Comparison of ENCODE assay signal across 13 cellular contexts in genomic region chr4:89069481-89069880, GRCh38. TPM values are rescaled to one million over a fixed set of nuclear protein-coding genes. Genes with fewer than 3 reads are reported as not detected.
DNase-seq lines count a peak whose midpoint lies in the region; ATAC-seq and TF ChIP-seq lines count a peak whose summit lies in the region.
"Had no signal": no experiment of that assay in that cellular context is flagged by ENCODE, and none has a peak within 500 bp of the region (broad histone marks: within the 10 kb centered on the region; RNA-seq: fewer than 3 reads in every experiment).

No MANE protein-coding gene starts in this region.

- H3K14ac ChIP-seq in neuronal stem cell (ENCODE audit: low read length): no peak overlapping the region

- H3K4ac ChIP-seq in neuronal stem cell (ENCODE audit: low read length): no peak overlapping the region

- no peaks in the 10 kb centered on the region for H3K79me1 ChIP-seq in neuronal stem cell (ENCODE audit: low read depth, low read length)

- H3K4me3 Mint-ChIP-seq in activated CD8-positive, alpha-beta T cell treated with anti-CD3 and anti-CD28 coated beads for 36 hours: no peak overlapping the region
- no peak overlapping the region for H3K4me3 Mint-ChIP-seq in activated CD8-positive, alpha-beta T cell treated with anti-CD3 and anti-CD28 coated beads, Interleukin-2, amount 10 ng/mL, durations not matched to agents 7 days and 5 days
- H3K4me3 Mint-ChIP-seq: endodermal cell had no signal

- no peak overlapping the region for H3K27ac Mint-ChIP-seq in activated CD8-positive, alpha-beta T cell treated with anti-CD3 and anti-CD28 coated beads for 36 hours
- no peak overlapping the region for H3K27ac Mint-ChIP-seq in activated CD8-positive, alpha-beta T cell treated with anti-CD3 and anti-CD28 coated beads, Interleukin-2, amount 10 ng/mL, durations not matched to agents 7 days and 5 days
- H3K27ac Mint-ChIP-seq: endodermal cell had no signal

- no CpG with 5 or more reads among the region's 2 CpGs for WGBS in neuronal stem cell (ENCODE audit: extremely low coverage in 2 of 2, insufficient read length in 2 of 2, insufficient replicate concordance in 1 of 2), 2 donors

- H3K4me3 ChIP-seq in neuronal stem cell (ENCODE audit: low read length in 2 of 2) (no peak overlapping the region), right atrium auricular region (no peak overlapping the region)
- H3K4me3 ChIP-seq: ascending aorta had no signal

- H4K8ac ChIP-seq in neuronal stem cell (ENCODE audit: low read depth, low read length): peak overlapping the region; percentile 23

- no peak overlapping the region for H3K18ac ChIP-seq in neuronal stem cell (ENCODE audit: low read length)

- H3K4me1 ChIP-seq in neuronal stem cell (ENCODE audit: control insufficient read depth in 2 of 2, insufficient read depth in 1 of 2, low read depth in 1 of 2, low read length in 2 of 2) (no peaks in the 10 kb centered on the region), right atrium auricular region (no peaks in the 10 kb centered on the region)
- H3K4me1 ChIP-seq: ascending aorta had no signal

- H3K4me2 ChIP-seq in neuronal stem cell (ENCODE audit: insufficient read depth, low read length, poor library complexity, severe bottlenecking): no peak overlapping the region

- no peak overlapping the region for H3K9ac ChIP-seq in neuronal stem cell (ENCODE audit: low read depth, low read length, poor library complexity)

- H3K36me3 Mint-ChIP-seq in activated CD8-positive, alpha-beta T cell treated with anti-CD3 and anti-CD28 coated beads for 36 hours (ENCODE audit: low read depth): no peaks in the 10 kb centered on the region
- H3K36me3 Mint-ChIP-seq in activated CD8-positive, alpha-beta T cell treated with anti-CD3 and anti-CD28 coated beads, Interleukin-2, amount 10 ng/mL, durations not matched to agents 7 days and 5 days (ENCODE audit: low read depth): no peaks in the 10 kb centered on the region

- H3K9me3 ChIP-seq in neuronal stem cell (replicated peaks in 1 of 2; ENCODE audit: control insufficient read depth in 2 of 2, insufficient read depth in 1 of 2, low read depth in 1 of 2, low read length in 2 of 2): no peaks in the 10 kb centered on the region
- no peaks in the 10 kb centered on the region for H3K9me3 ChIP-seq in right atrium auricular region
- H3K9me3 ChIP-seq: ascending aorta had no signal

- intact Hi-C loops in activated CD8-positive, alpha-beta T cell treated with anti-CD3 and anti-CD28 coated beads for 36 hours (cut with micrococcal nuclease): no loop called here

- no peak overlapping the region for H4K91ac ChIP-seq in neuronal stem cell (ENCODE audit: low read depth, low read length, poor library complexity)

- H3K27ac ChIP-seq in neuronal stem cell (replicated peaks; ENCODE audit: low read length): no peak overlapping the region
- H3K27ac ChIP-seq in right atrium auricular region: no peak overlapping the region
- H3K27ac ChIP-seq: ascending aorta had no signal

- no peaks in the 10 kb centered on the region for H3K36me3 ChIP-seq in neuronal stem cell (replicated peaks in 1 of 2; ENCODE audit: control insufficient read depth in 2 of 2, insufficient read depth in 2 of 2, low read length in 2 of 2)
- H3K36me3 ChIP-seq in right atrium auricular region: no peaks in the 10 kb centered on the region
- H3K36me3 ChIP-seq: ascending aorta had no signal

- H2BK12ac ChIP-seq in neuronal stem cell (ENCODE audit: low read length): no peak overlapping the region

- H3K27me3 ChIP-seq in neuronal stem cell (ENCODE audit: control insufficient read depth in 3 of 3, insufficient read depth in 3 of 3, low read depth in 1 of 3, low read length in 3 of 3): peaks cover 0 to 9% (median 0%) of the 10 kb centered on the region in 3 experiments
- H3K27me3 ChIP-seq in right atrium auricular region: no peaks in the 10 kb centered on the region
- H3K27me3 ChIP-seq: ascending aorta had no signal

- peak; percentile 45 for ATAC-seq in activated CD8-positive, alpha-beta T cell treated with anti-CD3 and anti-CD28 coated beads for 36 hours
- ATAC-seq in activated CD8-positive, alpha-beta T cell treated with anti-CD3 and anti-CD28 coated beads, Interleukin-2, amount 10 ng/mL, durations not matched to agents 7 days and 5 days: no peak
- peak; percentile 66 for ATAC-seq in HG02571 (IDR thresholded peaks at IDR 0.05; ENCODE audit: unreplicated experiment)
- ATAC-seq in HG03354 (IDR thresholded peaks at IDR 0.05; ENCODE audit: poor library complexity, severe bottlenecking, unreplicated experiment): peak; percentile 81
- ATAC-seq: right cardiac atrium had no signal

- no peak overlapping the region for H2BK5ac ChIP-seq in neuronal stem cell (ENCODE audit: low read length)

- no peak overlapping the region for H2AK5ac ChIP-seq in neuronal stem cell (ENCODE audit: low read depth, low read length)

- H2BK15ac ChIP-seq in neuronal stem cell (ENCODE audit: low read length): no peak overlapping the region

- no peaks in the 10 kb centered on the region for H3K4me1 Mint-ChIP-seq in activated CD8-positive, alpha-beta T cell treated with anti-CD3 and anti-CD28 coated beads for 36 hours (ENCODE audit: low read depth)
- peaks cover 5% of the 10 kb centered on the region for H3K4me1 Mint-ChIP-seq in activated CD8-positive, alpha-beta T cell treated with anti-CD3 and anti-CD28 coated beads, Interleukin-2, amount 10 ng/mL, durations not matched to agents 7 days and 5 days (ENCODE audit: low read depth)
- H3K4me1 Mint-ChIP-seq: endodermal cell had no signal

- POLR2A ChIA-PET in activated CD8-positive, alpha-beta T cell treated with anti-CD3 and anti-CD28 coated beads for 36 hours (lab: Charles Lee): no interaction called here
- POLR2A ChIA-PET in activated CD8-positive, alpha-beta T cell treated with anti-CD3 and anti-CD28 coated beads, Interleukin-2, amount 10 ng/mL, durations not matched to agents 7 days and 5 days (lab: Charles Lee): no interaction called here

- H3K27me3 Mint-ChIP-seq in activated CD8-positive, alpha-beta T cell treated with anti-CD3 and anti-CD28 coated beads for 36 hours: no peaks in the 10 kb centered on the region
- H3K27me3 Mint-ChIP-seq in activated CD8-positive, alpha-beta T cell treated with anti-CD3 and anti-CD28 coated beads, Interleukin-2, amount 10 ng/mL, durations not matched to agents 7 days and 5 days (ENCODE audit: low read depth): peaks cover 3% of the 10 kb centered on the region

- H3K23ac ChIP-seq in neuronal stem cell (ENCODE audit: low read depth, low read length, poor library complexity): no peak overlapping the region

- no peak overlapping the region for H2BK120ac ChIP-seq in neuronal stem cell (ENCODE audit: low read depth, low read length)

- no peak for TF ChIP-seq CTCF in activated CD8-positive, alpha-beta T cell treated with anti-CD3 and anti-CD28 coated beads for 36 hours (IDR thresholded peaks at IDR 0.05)
- TF ChIP-seq CTCF in right atrium auricular region (IDR thresholded peaks at IDR 0.05): no peak

- H3K9me3 Mint-ChIP-seq in activated CD8-positive, alpha-beta T cell treated with anti-CD3 and anti-CD28 coated beads for 36 hours: no peaks in the 10 kb centered on the region
- no peaks in the 10 kb centered on the region for H3K9me3 Mint-ChIP-seq in activated CD8-positive, alpha-beta T cell treated with anti-CD3 and anti-CD28 coated beads, Interleukin-2, amount 10 ng/mL, durations not matched to agents 7 days and 5 days (ENCODE audit: insufficient read depth)

- peak; percentile 8 for DNase-seq in activated CD8-positive, alpha-beta T cell treated with anti-CD3 and anti-CD28 coated beads for 36 hours
- no peak for DNase-seq in activated CD8-positive, alpha-beta T cell treated with anti-CD3 and anti-CD28 coated beads, Interleukin-2, amount 10 ng/mL, durations not matched to agents 7 days and 5 days
- DNase-seq in neuronal stem cell (ENCODE audit: low spot score): no peak
- no peak for DNase-seq in stimulated activated CD4-positive, alpha-beta T cell treated with anti-CD3 and anti-CD28 coated beads, Interleukin-2, amount 100 ng/mL, for 48 hours
- no peak for DNase-seq in right atrium auricular region (ENCODE audit: low spot score)
- DNase-seq in NCI-H748 treated with DMSO at 0.1 percent for 48 hours (lab: John Stamatoyannopoulos, UW): no peak
- DNase-seq: endodermal cell, hypothalamus, NCI-H526, right cardiac atrium had no signal

- no peak overlapping the region for H2AFZ ChIP-seq in neuronal stem cell (ENCODE audit: low read length)

- CTCF ChIA-PET in activated CD8-positive, alpha-beta T cell treated with anti-CD3 and anti-CD28 coated beads for 36 hours (lab: Charles Lee): interaction anchor here (1.3 kb wide), 1 partner anchor 530 kb away, joined by 4 read pairs; no protein-coding TSS in a partner anchor
- CTCF ChIA-PET in activated CD8-positive, alpha-beta T cell treated with anti-CD3 and anti-CD28 coated beads, Interleukin-2, amount 10 ng/mL, durations not matched to agents 7 days and 5 days (lab: Charles Lee): no interaction called here

RNA-seq across cellular contexts. Expression of gene FAM13A, which starts 12.5 kb away (rescaled TPM):
- 1 to 10 TPM; 4.5 to 6.0 TPM for total RNA-seq in activated CD8-positive, alpha-beta T cell treated with anti-CD3 and anti-CD28 coated beads for 36 hours
- 1 to 10 TPM; 4.5 to 4.7 TPM for total RNA-seq in activated CD8-positive, alpha-beta T cell treated with anti-CD3 and anti-CD28 coated beads, Interleukin-2, amount 10 ng/mL, durations not matched to agents 7 days and 5 days
- polyA plus RNA-seq in neuronal stem cell (2013, experiment 1 of 2): 16.3 TPM
- polyA plus RNA-seq in neuronal stem cell (2013, experiment 2 of 2): 15.5 TPM
- 10 to 100 TPM in 1 of 2 donors, 1 to 10 TPM in 1; 8.1 to 13.6 TPM for total RNA-seq in right atrium auricular region

RNA-seq across cellular contexts. Expression of gene TIGD2, which starts 41.9 kb away (rescaled TPM):
- total RNA-seq in activated CD8-positive, alpha-beta T cell treated with anti-CD3 and anti-CD28 coated beads for 36 hours: 1 to 10 TPM; 2.0 to 2.3 TPM
- total RNA-seq in activated CD8-positive, alpha-beta T cell treated with anti-CD3 and anti-CD28 coated beads, Interleukin-2, amount 10 ng/mL, durations not matched to agents 7 days and 5 days: 1 to 10 TPM; 5.5 to 5.6 TPM
- polyA plus RNA-seq in neuronal stem cell (2013, experiment 1 of 2): 8.4 TPM
- polyA plus RNA-seq in neuronal stem cell (2013, experiment 2 of 2): 8.5 TPM
- 1 to 10 TPM; 1.5 to 2.3 TPM for total RNA-seq in right atrium auricular region
